Comparison of ENCODE assay signal across 8 cellular contexts in the genomic region with DNA sequence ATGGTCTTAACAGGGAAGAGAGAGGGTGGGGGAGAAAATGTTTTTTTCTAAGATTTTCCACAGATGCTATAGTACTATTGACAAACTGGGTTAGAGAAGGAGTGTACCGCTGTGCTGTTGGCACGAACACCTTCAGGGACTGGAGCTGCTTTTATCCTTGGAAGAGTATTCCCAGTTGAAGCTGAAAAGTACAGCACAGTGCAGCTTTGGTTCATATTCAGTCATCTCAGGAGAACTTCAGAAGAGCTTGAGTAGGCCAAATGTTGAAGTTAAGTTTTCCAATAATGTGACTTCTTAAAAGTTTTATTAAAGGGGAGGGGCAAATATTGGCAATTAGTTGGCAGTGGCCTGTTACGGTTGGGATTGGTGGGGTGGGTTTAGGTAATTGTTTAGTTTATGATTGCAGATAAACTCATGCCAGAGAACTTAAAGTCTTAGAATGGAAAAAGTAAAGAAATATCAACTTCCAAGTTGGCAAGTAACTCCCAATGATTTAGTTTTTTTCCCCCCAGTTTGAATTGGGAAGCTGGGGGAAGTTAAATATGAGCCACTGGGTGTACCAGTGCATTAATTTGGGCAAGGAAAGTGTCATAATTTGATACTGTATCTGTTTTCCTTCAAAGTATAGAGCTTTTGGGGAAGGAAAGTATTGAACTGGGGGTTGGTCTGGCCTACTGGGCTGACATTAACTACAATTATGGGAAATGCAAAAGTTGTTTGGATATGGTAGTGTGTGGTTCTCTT. TPM values are rescaled to one million over a fixed set of nuclear protein-coding genes. Genes with fewer than 3 reads are reported as not detected.
A peak's percentile ranks its signal among the peaks of the same experiment; 100 is the strongest.
DNase-seq lines count a peak whose midpoint lies in the region; ATAC-seq, FAIRE-seq and TF ChIP-seq lines count a peak whose summit lies in the region.

No MANE protein-coding gene starts in this region.

- H3K4me1 Mint-ChIP-seq in astrocyte (ENCODE audit: low read depth, unreplicated experiment) (peaks cover 13% of the 10 kb centered on the region), mesothelial cell of epicardium (peaks cover 32% of the 10 kb centered on the region)
- peaks cover 26% of the 10 kb centered on the region for H3K4me1 Mint-ChIP-seq in activated naive CD4-positive, alpha-beta T cell treated with anti-CD3 and anti-CD28 coated beads for 36 hours (ENCODE audit: low read depth)

- DNase-seq in ACHN = peak; percentile 32
- peak; percentile 45 for DNase-seq in HS-27A (ENCODE audit: low read depth)
- DNase-seq in astrocyte (ENCODE audit: low read depth) = peak; percentile 29
- no peak for DNase-seq in activated naive CD4-positive, alpha-beta T cell treated with anti-CD3 and anti-CD28 coated beads, Interleukin-2, amount 50 U/mL, for 16 hours
- DNase-seq in mesothelial cell of epicardium (ENCODE audit: low spot score in 2 of 2, unreplicated experiment in 2 of 2) = no peak
- no peak for DNase-seq in activated naive CD4-positive, alpha-beta T cell treated with anti-CD3 and anti-CD28 coated beads for 36 hours

- WGBS in liver = 0% methylated on average over 3 of the region's 3 CpGs

- intact Hi-C loops in activated naive CD4-positive, alpha-beta T cell treated with anti-CD3 and anti-CD28 coated beads for 36 hours (cut with micrococcal nuclease) = no loop called here

- H3K9ac ChIP-seq in astrocyte (ENCODE audit: low read length) (peak overlapping the region; percentile 100), liver (ENCODE audit: low read depth in 1 of 2, low read length in 2 of 2) (peak overlapping the region; percentile 100)

- H3K4me3 ChIP-seq in astrocyte (ENCODE audit: insufficient read depth, low read depth, low read length) (peak overlapping the region; percentile 100), liver (ENCODE audit: low read depth in 1 of 3, low read length in 3 of 3) (peak overlapping the region; percentile 67 to 100 (median 85))

- no peak for ATAC-seq in GM21423 (IDR thresholded peaks at IDR 0.05; ENCODE audit: unreplicated experiment)

- no peaks in the 10 kb centered on the region for H3K27me3 ChIP-seq in astrocyte (ENCODE audit: insufficient read depth, low read length)
- no peaks in the 10 kb centered on the region for H3K27me3 ChIP-seq in liver (ENCODE audit: control insufficient read depth in 4 of 4, insufficient read depth in 4 of 4, low read length in 3 of 4)

- no peak overlapping the region for H2AFZ ChIP-seq in astrocyte (ENCODE audit: low read depth, low read length)

- H3K9me3 Mint-ChIP-seq in astrocyte (ENCODE audit: unreplicated experiment) (peaks cover 5% of the 10 kb centered on the region), mesothelial cell of epicardium (no peaks in the 10 kb centered on the region)
- no peaks in the 10 kb centered on the region for H3K9me3 Mint-ChIP-seq in activated naive CD4-positive, alpha-beta T cell treated with anti-CD3 and anti-CD28 coated beads for 36 hours

- H3K36me3 Mint-ChIP-seq in astrocyte (ENCODE audit: low read depth, unreplicated experiment) = peaks cover 28% of the 10 kb centered on the region
- peaks cover 38% of the 10 kb centered on the region for H3K36me3 Mint-ChIP-seq in mesothelial cell of epicardium
- no peaks in the 10 kb centered on the region for H3K36me3 Mint-ChIP-seq in activated naive CD4-positive, alpha-beta T cell treated with anti-CD3 and anti-CD28 coated beads for 36 hours (ENCODE audit: low read depth)

- TF ChIP-seq CTCF in astrocyte (IDR thresholded peaks at IDR 0.05; ENCODE audit: insufficient read depth, low read depth, low read length) (no peak), liver (IDR thresholded peaks at IDR 0.05; ENCODE audit: low read depth, low read length, missing input control) (no peak), mesothelial cell of epicardium (IDR thresholded peaks at IDR 0.05; ENCODE audit: unreplicated experiment) (no peak)

- peaks cover 98% of the 10 kb centered on the region for H3K79me2 ChIP-seq in astrocyte (ENCODE audit: insufficient read depth, low read length)

- FAIRE-seq in astrocyte (lab: Jason Lieb, UNC) = no peak

- H3K27ac Mint-ChIP-seq in astrocyte (ENCODE audit: unreplicated experiment) (no peak overlapping the region), mesothelial cell of epicardium (no peak overlapping the region)
- H3K27ac Mint-ChIP-seq in activated naive CD4-positive, alpha-beta T cell treated with anti-CD3 and anti-CD28 coated beads for 36 hours = no peak overlapping the region

- TF ChIP-seq RAD21 in liver (IDR thresholded peaks at IDR 0.05) = peak in 1 of 2 donors; percentile 2

- H3K4me3 Mint-ChIP-seq in astrocyte (ENCODE audit: unreplicated experiment) (no peak overlapping the region), mesothelial cell of epicardium (no peak overlapping the region)
- H3K4me3 Mint-ChIP-seq in activated naive CD4-positive, alpha-beta T cell treated with anti-CD3 and anti-CD28 coated beads for 36 hours = no peak overlapping the region

- peaks cover 62% of the 10 kb centered on the region for H3K36me3 ChIP-seq in astrocyte (ENCODE audit: insufficient read depth, low read length)
- H3K36me3 ChIP-seq in liver (ENCODE audit: control insufficient read depth in 4 of 4, insufficient read depth in 3 of 4, low read depth in 1 of 4, low read length in 3 of 4) = peaks cover 8 to 48% (median 25%) of the 10 kb centered on the region in 4 donors

- peaks cover 17% of the 10 kb centered on the region for H3K4me1 ChIP-seq in astrocyte (ENCODE audit: insufficient read depth, low read length)
- H3K4me1 ChIP-seq in liver (ENCODE audit: control insufficient read depth in 4 of 4, insufficient read depth in 4 of 4, low read length in 3 of 4) = peaks cover 1 to 41% (median 22%) of the 10 kb centered on the region in 4 donors

- in situ Hi-C loops in ACHN (cut with HindIII; ENCODE audit: low pct_ligation_motif_present, low pct_unique_long_range_greater_than_20kb, low sequenced_read_pairs) = no loop called here

- CTCF ChIA-PET in activated naive CD4-positive, alpha-beta T cell treated with anti-CD3 and anti-CD28 coated beads for 36 hours (lab: Charles Lee) = interaction anchor here (0.9 to 17.7 kb wide), 2 partner anchors 36 to 82 kb away, joined by 3 to 359 read pairs; a partner anchor contains a TSS

- peak overlapping the region; percentile 96 for H3K27ac ChIP-seq in astrocyte (ENCODE audit: low read depth, low read length)
- H3K27ac ChIP-seq in liver (ENCODE audit: low read depth in 1 of 2, low read length in 2 of 2) = peak overlapping the region; percentile 100

- H3K4me2 ChIP-seq in astrocyte (ENCODE audit: low read length) = peak overlapping the region; percentile 84

- H3K27me3 Mint-ChIP-seq in astrocyte (ENCODE audit: low read depth, unreplicated experiment) (no peaks in the 10 kb centered on the region), mesothelial cell of epicardium (ENCODE audit: low read depth) (no peaks in the 10 kb centered on the region)
- no peaks in the 10 kb centered on the region for H3K27me3 Mint-ChIP-seq in activated naive CD4-positive, alpha-beta T cell treated with anti-CD3 and anti-CD28 coated beads for 36 hours (ENCODE audit: low read depth)

- H3K9me3 ChIP-seq in astrocyte (ENCODE audit: insufficient read depth, low read depth, low read length) (no peaks in the 10 kb centered on the region), liver (ENCODE audit: control insufficient read depth in 4 of 4, low read length in 3 of 4) (no peaks in the 10 kb centered on the region)

- H4K20me1 ChIP-seq in astrocyte (ENCODE audit: insufficient read depth, low read length) = peaks cover 76% of the 10 kb centered on the region

TF ChIP-seq in liver, 16 proteins besides CTCF, POLR2A, EP300 and RAD21 (continues in another document):
- TF ChIP-seq, protein P1, sequence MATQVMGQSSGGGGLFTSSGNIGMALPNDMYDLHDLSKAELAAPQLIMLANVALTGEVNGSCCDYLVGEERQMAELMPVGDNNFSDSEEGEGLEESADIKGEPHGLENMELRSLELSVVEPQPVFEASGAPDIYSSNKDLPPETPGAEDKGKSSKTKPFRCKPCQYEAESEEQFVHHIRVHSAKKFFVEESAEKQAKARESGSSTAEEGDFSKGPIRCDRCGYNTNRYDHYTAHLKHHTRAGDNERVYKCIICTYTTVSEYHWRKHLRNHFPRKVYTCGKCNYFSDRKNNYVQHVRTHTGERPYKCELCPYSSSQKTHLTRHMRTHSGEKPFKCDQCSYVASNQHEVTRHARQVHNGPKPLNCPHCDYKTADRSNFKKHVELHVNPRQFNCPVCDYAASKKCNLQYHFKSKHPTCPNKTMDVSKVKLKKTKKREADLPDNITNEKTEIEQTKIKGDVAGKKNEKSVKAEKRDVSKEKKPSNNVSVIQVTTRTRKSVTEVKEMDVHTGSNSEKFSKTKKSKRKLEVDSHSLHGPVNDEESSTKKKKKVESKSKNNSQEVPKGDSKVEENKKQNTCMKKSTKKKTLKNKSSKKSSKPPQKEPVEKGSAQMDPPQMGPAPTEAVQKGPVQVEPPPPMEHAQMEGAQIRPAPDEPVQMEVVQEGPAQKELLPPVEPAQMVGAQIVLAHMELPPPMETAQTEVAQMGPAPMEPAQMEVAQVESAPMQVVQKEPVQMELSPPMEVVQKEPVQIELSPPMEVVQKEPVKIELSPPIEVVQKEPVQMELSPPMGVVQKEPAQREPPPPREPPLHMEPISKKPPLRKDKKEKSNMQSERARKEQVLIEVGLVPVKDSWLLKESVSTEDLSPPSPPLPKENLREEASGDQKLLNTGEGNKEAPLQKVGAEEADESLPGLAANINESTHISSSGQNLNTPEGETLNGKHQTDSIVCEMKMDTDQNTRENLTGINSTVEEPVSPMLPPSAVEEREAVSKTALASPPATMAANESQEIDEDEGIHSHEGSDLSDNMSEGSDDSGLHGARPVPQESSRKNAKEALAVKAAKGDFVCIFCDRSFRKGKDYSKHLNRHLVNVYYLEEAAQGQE (IDR thresholded peaks at IDR 0.05) = peak; percentile 27
- no peak for TF ChIP-seq RXRA (IDR thresholded peaks at IDR 0.05)

RNA-seq across cellular contexts. Expression of a gene that starts 2.9 kb away (rescaled TPM):
- total RNA-seq in astrocyte (7,772 and 8,991 TPM in 2 replicates), liver (1,000 to 10,000 TPM; 3,688 to 8,306 TPM), mesothelial cell of epicardium (15,343 to 16,172 TPM (median 16,018 TPM) in 3 replicates)
- polyA plus RNA-seq in liver = 1,000 to 10,000 TPM in 1 of 2 donors, 10 to 100 TPM in 1; 11.9 to 3,868 TPM
- over 10,000 TPM; 10,460 to 10,508 TPM for total RNA-seq in activated naive CD4-positive, alpha-beta T cell treated with anti-CD3 and anti-CD28 coated beads for 36 hours

RNA-seq across cellular contexts. Expression of a gene that starts 23.2 kb away (rescaled TPM):
- total RNA-seq in astrocyte (106 and 128 TPM in 2 replicates), liver (10 to 100 TPM; 33.7 to 59.5 TPM), mesothelial cell of epicardium (83.4 to 91.1 TPM (median 89.5 TPM) in 3 replicates)
- polyA plus RNA-seq in liver = 10 to 100 TPM; 45.6 to 62.0 TPM
- 10 to 100 TPM; 57.9 to 58.3 TPM for total RNA-seq in activated naive CD4-positive, alpha-beta T cell treated with anti-CD3 and anti-CD28 coated beads for 36 hours

RNA-seq across cellular contexts. Expression of a gene that starts 56.5 kb away (rescaled TPM):
- 33.2 and 36.5 TPM in 2 replicates for total RNA-seq in astrocyte
- total RNA-seq in liver = 10 to 100 TPM; 16.0 to 17.9 TPM
- polyA plus RNA-seq in liver = 10 to 100 TPM in 1 of 2 donors, 1 to 10 TPM in 1; 8.8 to 46.2 TPM
- total RNA-seq in mesothelial cell of epicardium = 314 to 333 TPM (median 318 TPM) in 3 replicates
- 10 to 100 TPM; 39.7 to 45.7 TPM for total RNA-seq in activated naive CD4-positive, alpha-beta T cell treated with anti-CD3 and anti-CD28 coated beads for 36 hours

Comparison
In these comparisons a context has a peak if more than half of its experiments do, and no peak if none do; other contexts are left out.
1. DNase-seq: peak in ACHN (single experiment), HS-27A (single experiment) and astrocyte (single experiment); none in activated naive CD4-positive, alpha-beta T cell treated with anti-CD3 and anti-CD28 coated beads, Interleukin-2, amount 50 U/mL, for 16 hours (single experiment), mesothelial cell of epicardium (0 of 2) and activated naive CD4-positive, alpha-beta T cell treated with anti-CD3 and anti-CD28 coated beads for 36 hours (single experiment).